In the genomic region with DNA sequence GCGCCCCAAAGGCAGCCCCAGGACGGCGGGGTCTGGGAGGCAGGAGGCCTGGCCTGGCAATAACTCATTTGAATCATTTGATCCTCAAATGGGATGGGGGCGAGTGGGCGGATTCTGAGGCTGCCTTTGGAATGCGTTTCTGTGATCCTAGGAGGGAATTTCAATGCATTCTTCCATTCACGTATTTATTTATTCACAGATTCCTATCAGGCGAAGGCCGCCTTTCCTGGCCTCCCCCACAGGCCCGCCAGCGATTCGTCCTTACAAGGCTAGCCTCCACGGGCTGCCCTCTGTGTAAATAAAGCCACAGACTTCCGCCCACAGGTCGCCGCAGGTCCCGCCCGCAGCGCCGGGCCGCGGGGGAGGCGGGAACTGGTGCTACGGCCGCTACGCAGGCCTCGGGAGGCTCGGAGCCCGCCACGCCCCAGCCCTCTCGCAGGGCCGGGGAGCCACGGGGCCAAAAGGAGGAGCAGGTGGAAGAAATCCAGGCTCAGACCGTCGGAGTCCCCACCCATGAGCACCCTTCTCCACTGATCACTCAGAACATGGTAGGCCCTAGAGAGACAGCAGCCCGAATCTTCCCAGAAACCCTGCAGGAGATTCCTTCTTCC, we compare ENCODE assay signal across 8 cellular contexts.
A peak's percentile ranks its signal among the peaks of the same experiment; 100 is the strongest.
DNase-seq lines count a peak whose midpoint lies in the region; ATAC-seq and TF ChIP-seq lines count a peak whose summit lies in the region.

No MANE protein-coding gene starts in this region.

- peak; percentile 29 for DNase-seq in HFF-Myc (ENCODE audit: extremely low read depth, low read depth)
- peak; percentile 72 for DNase-seq in MV-4-11 (lab: John Stamatoyannopoulos, UW)
- peak; percentile 44 for DNase-seq in activated CD8-positive, alpha-beta memory T cell treated with anti-CD3 and anti-CD28 coated beads, Interleukin-2, amount 50 U/mL, for 4 hours
- DNase-seq in erythroblast (lab: John Stamatoyannopoulos, UW), result peak; percentile 68 to 72
- DNase-seq in stimulated activated naive CD8-positive, alpha-beta T cell treated with anti-CD3 and anti-CD28 coated beads, Interleukin-15, Interleukin-2, amounts not matched to agents 100 U/mL and 50 U/mL, for 24 hours, result peak; percentile 74
- no peak for DNase-seq in NCI-H1417 (lab: John Stamatoyannopoulos, UW)

- peak overlapping the region; percentile 37 for H3K4me3 ChIP-seq in GM12875 (ENCODE audit: low read depth, low read length)
- H3K4me3 ChIP-seq in HFF-Myc (replicated peaks; ENCODE audit: low read depth, low read length), result peak overlapping the region; percentile 51
- H3K4me3 ChIP-seq in mucosa of stomach (ENCODE audit: low read length), result peak overlapping the region; percentile 84

- no peak for TF ChIP-seq POLR2A in erythroblast (IDR thresholded peaks at IDR 0.05; ENCODE audit: low read length)

- ATAC-seq in stimulated activated naive CD8-positive, alpha-beta T cell treated with anti-CD3 and anti-CD28 coated beads, Interleukin-15, Interleukin-2, amounts not matched to agents 100 U/mL and 50 U/mL, for 24 hours, result peak; percentile 44

- H3K4me1 ChIP-seq in mucosa of stomach (ENCODE audit: control insufficient read depth, insufficient read depth, low read length), result peaks cover 35% of the 10 kb centered on the region

- no peaks in the 10 kb centered on the region for H3K36me3 ChIP-seq in mucosa of stomach (ENCODE audit: control insufficient read depth, insufficient read depth, low read length)

- TF ChIP-seq CTCF in GM12875 (IDR thresholded peaks at IDR 0.05; ENCODE audit: borderline replicate concordance, insufficient read depth, low read depth, low read length) (no peak), HFF-Myc (IDR thresholded peaks at IDR 0.05; ENCODE audit: low read depth, low read length, missing control alignments) (no peak)

- H3K9ac ChIP-seq in mucosa of stomach (ENCODE audit: low read length), result peak overlapping the region; percentile 52

- H3K27me3 ChIP-seq in mucosa of stomach (ENCODE audit: control insufficient read depth, insufficient read depth, low read length), result no peaks in the 10 kb centered on the region

- no peaks in the 10 kb centered on the region for H3K9me3 ChIP-seq in mucosa of stomach (ENCODE audit: control insufficient read depth, low read length)

Comparison
In these comparisons a context has a peak if more than half of its experiments do, and no peak if none do; other contexts are left out.
1. DNase-seq: peak in HFF-Myc (single experiment), MV-4-11 (single experiment), activated CD8-positive, alpha-beta memory T cell treated with anti-CD3 and anti-CD28 coated beads, Interleukin-2, amount 50 U/mL, for 4 hours (single experiment), erythroblast (2 of 2) and stimulated activated naive CD8-positive, alpha-beta T cell treated with anti-CD3 and anti-CD28 coated beads, Interleukin-15, Interleukin-2, amounts not matched to agents 100 U/mL and 50 U/mL, for 24 hours (single experiment); none in NCI-H1417 (0 of 3).
2. Peak in every context shown above with its lines, with median percentiles within 50 percentile points of each other: H3K4me3 ChIP-seq.